Comparison of ENCODE assay signal across 6 cellular contexts in the genomic region with DNA sequence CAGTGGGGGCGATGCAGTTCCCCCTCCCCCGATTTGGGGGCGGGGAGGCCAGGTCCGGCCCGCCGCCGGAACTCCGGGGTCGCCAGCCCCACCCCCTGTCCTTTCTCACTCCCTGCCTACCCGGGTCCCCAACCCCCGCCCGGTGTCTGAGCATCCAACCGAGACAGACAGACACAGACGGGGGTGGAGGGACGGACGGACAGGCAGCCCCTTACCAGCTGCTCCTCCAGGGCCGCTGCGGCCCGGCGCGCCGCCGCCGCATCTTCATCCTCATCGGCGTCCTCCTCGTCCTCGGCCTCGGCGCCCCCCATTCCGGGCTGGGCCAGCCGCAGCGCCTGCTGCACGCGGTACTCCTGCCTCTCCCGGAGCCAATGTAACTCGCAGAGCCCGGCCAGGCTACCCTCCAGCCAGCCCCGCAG. TPM values are rescaled to one million over a fixed set of nuclear protein-coding genes. Genes with fewer than 3 reads are reported as not detected.
A peak's percentile ranks its signal among the peaks of the same experiment; 100 is the strongest.
DNase-seq lines count a peak whose midpoint lies in the region; ATAC-seq and TF ChIP-seq lines count a peak whose summit lies in the region.

No MANE protein-coding gene starts in this region.

- H3K27me3 ChIP-seq in GM23248 (replicated peaks; ENCODE audit: insufficient read depth), result no peaks in the 10 kb centered on the region

- H3K4me3 Mint-ChIP-seq in activated naive CD8-positive, alpha-beta T cell, result peak overlapping the region; percentile 83

- peaks cover 21% of the 10 kb centered on the region for H3K4me1 Mint-ChIP-seq in activated naive CD8-positive, alpha-beta T cell (ENCODE audit: low read depth)

- H4K20me1 ChIP-seq in GM23248 (ENCODE audit: insufficient read depth), result no peaks in the 10 kb centered on the region

- in situ Hi-C loops in GM23248 (cut with MboI), result no loop called here

- peaks cover 4% of the 10 kb centered on the region for H3K36me3 Mint-ChIP-seq in activated naive CD8-positive, alpha-beta T cell

- no peaks in the 10 kb centered on the region for H3K9me2 ChIP-seq in GM23248 (ENCODE audit: insufficient read depth)

- H3K79me2 ChIP-seq in GM23248 (ENCODE audit: insufficient read depth), result no peaks in the 10 kb centered on the region

- no peaks in the 10 kb centered on the region for H3K36me3 ChIP-seq in GM23248 (ENCODE audit: low read depth)
- H3K36me3 ChIP-seq in mucosa of descending colon (ENCODE audit: low read depth), result peaks cover 4% of the 10 kb centered on the region

- no peak overlapping the region for H3K27ac Mint-ChIP-seq in activated naive CD8-positive, alpha-beta T cell

- H3K9ac ChIP-seq in GM23248, result peak overlapping the region; percentile 68

- 1 to 2% methylated on average over 27 to 37 of the region's 39 CpGs for WGBS in GM23248 (ENCODE audit: low coverage in 1 of 2, low lambda C conversion rate in 2 of 2, missing lambda C conversion rate in 2 of 2), 2 experiments

- DNase-seq in GM23248 (no peak), mucosa of descending colon (peak in 2 of 3 donors; percentile 29 to 61), NCI-H2171 treated with DMSO at 0.1 percent for 48 hours (lab: John Stamatoyannopoulos, UW) (no peak), NK-92 (lab: John Stamatoyannopoulos, UW; ENCODE audit: unreplicated experiment) (no peak), iPS-NIHi11 (ENCODE audit: low spot score) (no peak)

- H3K27me3 Mint-ChIP-seq in activated naive CD8-positive, alpha-beta T cell, result peaks cover 12% of the 10 kb centered on the region

- H3K9me3 ChIP-seq in GM23248 (ENCODE audit: low read depth) (no peaks in the 10 kb centered on the region), mucosa of descending colon (peaks cover 2% of the 10 kb centered on the region)

- H3F3A ChIP-seq in GM23248 (ENCODE audit: insufficient read depth), result peaks cover 4% of the 10 kb centered on the region; the same call in 1 of the 2 replicates

- intact Hi-C loops in mucosa of descending colon (cut with DNase I, micrococcal nuclease), result loop anchor here (2.0 to 5.0 kb wide), 2 partner anchors 43 to 46 kb away; no protein-coding TSS in a partner anchor

- H3K9me3 Mint-ChIP-seq in activated naive CD8-positive, alpha-beta T cell (ENCODE audit: low read depth), result no peaks in the 10 kb centered on the region

- H3K4me3 ChIP-seq in GM23248 (peak overlapping the region; percentile 70), mucosa of descending colon (no peak overlapping the region)

- TF ChIP-seq CTCF in mucosa of descending colon (IDR thresholded peaks at IDR 0.05), result no peak

- peak; percentile 20 for ATAC-seq in mucosa of descending colon

- peak overlapping the region; percentile 72 for H3K4me2 ChIP-seq in GM23248 (ENCODE audit: unreplicated experiment)

- H3K27ac ChIP-seq in GM23248, result no peak overlapping the region

- peak overlapping the region; percentile 67 for H2AFZ ChIP-seq in GM23248

- H3K4me1 ChIP-seq in GM23248 (ENCODE audit: insufficient read depth) (peaks cover 5% of the 10 kb centered on the region; the same call in 1 of the 2 replicates), mucosa of descending colon (ENCODE audit: low read depth) (peaks cover 16% of the 10 kb centered on the region)

RNA-seq across cellular contexts. Expression of a gene that starts 0.4 kb away (rescaled TPM):
- total RNA-seq in GM23248 (2014; rRNA removed; shearing (Covaris generic)), result 7.1 and 7.3 TPM in 2 replicates
- 0.63 and 0.66 TPM in 2 replicates for polyA plus RNA-seq in GM23248 (2016; fragmentation: Nextera tagmentation; extraction: Ambion mirVana)
- total RNA-seq in mucosa of descending colon, result 10 to 100 TPM in 1 of 3 donors, 1 to 10 TPM in 2; 1.9 to 60.9 (median 3.4) TPM

RNA-seq across cellular contexts. Expression of a gene that starts 24.6 kb away (rescaled TPM):
- total RNA-seq in GM23248 (2014; rRNA removed; shearing (Covaris generic)), result not detected in 2 replicates
- polyA plus RNA-seq in GM23248 (2016; fragmentation: Nextera tagmentation; extraction: Ambion mirVana), result not detected in 2 replicates
- 1 to 10 TPM in 1 of 3 donors, not detected in 2; 2.3 TPM for total RNA-seq in mucosa of descending colon

RNA-seq across cellular contexts. Expression of a gene that starts 35.7 kb away (rescaled TPM):
- 18.0 and 21.1 TPM in 2 replicates for total RNA-seq in GM23248 (2014; rRNA removed; shearing (Covaris generic))
- polyA plus RNA-seq in GM23248 (2016; fragmentation: Nextera tagmentation; extraction: Ambion mirVana), result 21.1 and 21.5 TPM in 2 replicates
- total RNA-seq in mucosa of descending colon, result 1 to 10 TPM in 2 of 3 donors, under 1 TPM in 1; 0.49 to 2.4 (median 2.1) TPM

RNA-seq across cellular contexts. Expression of a gene that starts 56.3 kb away (rescaled TPM):
- 11.9 and 16.4 TPM in 2 replicates for total RNA-seq in GM23248 (2014; rRNA removed; shearing (Covaris generic))
- polyA plus RNA-seq in GM23248 (2016; fragmentation: Nextera tagmentation; extraction: Ambion mirVana), result 12.3 and 14.2 TPM in 2 replicates
- 10 to 100 TPM; 52.5 to 70.5 (median 62.9) TPM for total RNA-seq in mucosa of descending colon

RNA-seq across cellular contexts. Expression of a gene that starts 59.5 kb away (rescaled TPM):
- total RNA-seq in GM23248 (2014; rRNA removed; shearing (Covaris generic)), result 229 and 271 TPM in 2 replicates
- polyA plus RNA-seq in GM23248 (2016; fragmentation: Nextera tagmentation; extraction: Ambion mirVana), result 217 and 225 TPM in 2 replicates
- total RNA-seq in mucosa of descending colon, result 100 to 1,000 TPM; 241 to 325 (median 252) TPM

Comparison
In these comparisons a context has a peak if more than half of its experiments do, and no peak if none do; other contexts are left out.
1. DNase-seq: peak in mucosa of descending colon (2 of 3); none in GM23248 (single experiment), NCI-H2171 treated with DMSO at 0.1 percent for 48 hours (single experiment), NK-92 (single experiment) and iPS-NIHi11 (single experiment).